ENCODE assay signal across 8 cellular contexts in the genomic region with DNA sequence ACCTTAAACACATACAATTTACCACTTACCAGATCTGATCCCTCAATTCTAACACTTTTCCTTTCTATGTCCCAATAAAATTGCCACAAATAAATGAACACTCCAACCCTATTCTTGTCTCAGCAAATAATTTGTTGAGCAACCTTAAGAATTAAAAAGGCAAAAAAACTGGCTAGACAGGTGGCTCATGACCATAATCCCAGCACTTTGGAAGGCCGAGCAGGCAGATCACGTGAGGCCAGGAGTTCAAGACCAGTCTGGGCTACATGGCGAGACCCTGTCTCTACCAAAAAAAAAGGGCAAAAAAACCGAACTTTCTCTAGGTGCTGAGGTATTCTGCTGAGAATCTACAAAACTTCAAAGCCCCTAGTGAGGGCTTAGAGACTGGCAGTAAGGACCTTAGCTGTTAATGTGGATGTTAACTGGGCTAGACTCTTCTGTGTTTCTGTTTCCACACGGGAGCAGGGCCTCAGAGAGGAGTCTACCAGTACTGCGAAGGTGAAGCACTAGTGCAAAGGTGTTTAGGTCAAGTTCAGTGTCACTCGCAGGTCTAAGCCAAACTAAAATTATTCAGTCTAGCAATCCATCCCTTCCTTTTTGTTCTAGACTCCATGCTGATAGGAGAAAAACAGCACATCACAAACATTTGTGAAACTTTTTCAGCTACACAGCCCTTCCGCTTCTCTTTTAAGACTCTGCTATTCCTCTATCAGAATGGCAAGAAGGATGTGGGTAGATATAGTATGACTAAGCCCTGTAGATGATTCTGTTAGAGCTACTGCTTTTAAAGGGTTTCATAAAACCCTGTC. TPM values are rescaled to one million over a fixed set of nuclear protein-coding genes. Genes with fewer than 3 reads are reported as not detected.
A peak's percentile ranks its signal among the peaks of the same experiment; 100 is the strongest.
DNase-seq lines count a peak whose midpoint lies in the region; ATAC-seq and FAIRE-seq lines count a peak whose summit lies in the region.

No MANE protein-coding gene starts in this region.

- H3K9me3 Mint-ChIP-seq in activated CD4-positive, alpha-beta T cell treated with anti-CD3 and anti-CD28 coated beads for 36 hours (ENCODE audit: low read depth), result no peaks in the 10 kb centered on the region
- no peaks in the 10 kb centered on the region for H3K9me3 Mint-ChIP-seq in activated naive CD8-positive, alpha-beta T cell treated with anti-CD3 and anti-CD28 coated beads for 36 hours

- H2AK5ac ChIP-seq in trophoblast cell (ENCODE audit: low read length), result no peak overlapping the region

- H4K12ac ChIP-seq in trophoblast cell (ENCODE audit: low read depth, low read length), result no peak overlapping the region

- peaks cover 60% of the 10 kb centered on the region for H3K4me1 Mint-ChIP-seq in activated CD4-positive, alpha-beta T cell treated with anti-CD3 and anti-CD28 coated beads for 36 hours
- H3K4me1 Mint-ChIP-seq in activated naive CD8-positive, alpha-beta T cell treated with anti-CD3 and anti-CD28 coated beads for 36 hours, result peaks cover 51% of the 10 kb centered on the region

- no peaks in the 10 kb centered on the region for H3K27me3 Mint-ChIP-seq in activated CD4-positive, alpha-beta T cell treated with anti-CD3 and anti-CD28 coated beads for 36 hours
- H3K27me3 Mint-ChIP-seq in activated naive CD8-positive, alpha-beta T cell treated with anti-CD3 and anti-CD28 coated beads for 36 hours, result no peaks in the 10 kb centered on the region

- no peak overlapping the region for H3K27ac ChIP-seq in trophoblast cell (ENCODE audit: low read depth, low read length)

- CTCF ChIA-PET in activated CD4-positive, alpha-beta T cell treated with anti-CD3 and anti-CD28 coated beads for 36 hours (lab: Charles Lee), result interaction anchor here (0.7 to 1.3 kb wide), 5 partner anchors 8 to 159 kb away, joined by 3 to 6 read pairs (median 3); no protein-coding TSS in a partner anchor

- H4K8ac ChIP-seq in trophoblast cell (ENCODE audit: low read depth, low read length), result no peak overlapping the region

- H3K23ac ChIP-seq in trophoblast cell (ENCODE audit: low read length), result no peak overlapping the region

- no peak overlapping the region for H3K4me2 ChIP-seq in trophoblast cell (ENCODE audit: low read length)

- H2BK12ac ChIP-seq in trophoblast cell (ENCODE audit: low read length), result no peak overlapping the region

- H2BK5ac ChIP-seq in trophoblast cell (ENCODE audit: low read depth, low read length, poor library complexity), result no peak overlapping the region

- no peak overlapping the region for H3K4me3 ChIP-seq in trophoblast cell (ENCODE audit: low read depth, low read length)

- peak overlapping the region; percentile 58 for H3K4ac ChIP-seq in trophoblast cell (ENCODE audit: low read depth, low read length)

- H3K79me2 ChIP-seq in trophoblast cell (ENCODE audit: control insufficient read depth, insufficient read depth, low read length, poor library complexity), result peaks cover 14% of the 10 kb centered on the region

- POLR2A ChIA-PET in activated CD4-positive, alpha-beta T cell treated with anti-CD3 and anti-CD28 coated beads for 36 hours (lab: Charles Lee), result interaction anchor here (0.6 to 1.4 kb wide), 7 partner anchors 9 to 730 kb away, joined by 3 to 6 read pairs (median 5); no protein-coding TSS in a partner anchor

- no peak overlapping the region for H3K18ac ChIP-seq in trophoblast cell (ENCODE audit: low read length)

- intact Hi-C loops in activated CD4-positive, alpha-beta T cell treated with anti-CD3 and anti-CD28 coated beads for 36 hours (cut with DNase I, micrococcal nuclease), result loop anchor here (1.0 to 5.0 kb wide), 8 partner anchors 16 to 610 kb away; a partner anchor contains a TSS
- intact Hi-C loops in left colon (cut with DNase I, micrococcal nuclease), result no loop called here

- H3K27me3 ChIP-seq in trophoblast cell (ENCODE audit: insufficient read depth, low read length), result no peaks in the 10 kb centered on the region

- no peaks in the 10 kb centered on the region for H3K9me3 ChIP-seq in trophoblast cell (ENCODE audit: insufficient read depth, low read depth, low read length)

- no CpG with 5 or more reads among the region's 8 CpGs for WGBS in trophoblast cell (ENCODE audit: extremely low coverage, insufficient coverage, insufficient read length)

- no peak for FAIRE-seq in HTR-8/SVneo (lab: Jason Lieb, UNC)

- peak; percentile 41 for DNase-seq in activated CD4-positive, alpha-beta T cell treated with anti-CD3 and anti-CD28 coated beads for 36 hours
- DNase-seq in activated CD4-positive, alpha-beta T cell treated with anti-CD3 and anti-CD28 coated beads, Interleukin-2, amount 50 U/mL, for 4 hours, result no peak
- DNase-seq in activated naive CD8-positive, alpha-beta T cell treated with anti-CD3 and anti-CD28 coated beads for 36 hours, result no peak
- DNase-seq in trophoblast cell, result peak in 1 of 2 donors; percentile 13
- no peak for DNase-seq in HTR-8/SVneo (ENCODE audit: insufficient read length, low spot score)
- no peak for DNase-seq in left colon
- no peak for DNase-seq in iPS-NIHi11 (ENCODE audit: low spot score)

- no peak overlapping the region for H4K91ac ChIP-seq in trophoblast cell (ENCODE audit: low read depth, low read length)

- peak overlapping the region; percentile 91 for H3K27ac Mint-ChIP-seq in activated CD4-positive, alpha-beta T cell treated with anti-CD3 and anti-CD28 coated beads for 36 hours
- H3K27ac Mint-ChIP-seq in activated naive CD8-positive, alpha-beta T cell treated with anti-CD3 and anti-CD28 coated beads for 36 hours, result peak overlapping the region; percentile 86

- H3K36me3 ChIP-seq in trophoblast cell (ENCODE audit: control insufficient read depth in 1 of 2, insufficient read depth in 2 of 2, low read length in 2 of 2), result peaks cover 3 to 6% of the 10 kb centered on the region in 2 experiments

- no peak overlapping the region for H3K14ac ChIP-seq in trophoblast cell (ENCODE audit: low read length)

- peaks cover 4% of the 10 kb centered on the region for H3K79me1 ChIP-seq in trophoblast cell (ENCODE audit: low read length)

- no peak overlapping the region for H2AFZ ChIP-seq in trophoblast cell (ENCODE audit: insufficient read depth, low read length, poor library complexity)

- peak overlapping the region; percentile 91 for H3K4me3 Mint-ChIP-seq in activated CD4-positive, alpha-beta T cell treated with anti-CD3 and anti-CD28 coated beads for 36 hours
- peak overlapping the region; percentile 97 for H3K4me3 Mint-ChIP-seq in activated naive CD8-positive, alpha-beta T cell treated with anti-CD3 and anti-CD28 coated beads for 36 hours

- peaks cover 18% of the 10 kb centered on the region for H3K36me3 Mint-ChIP-seq in activated CD4-positive, alpha-beta T cell treated with anti-CD3 and anti-CD28 coated beads for 36 hours (ENCODE audit: low read depth)
- peaks cover 26% of the 10 kb centered on the region for H3K36me3 Mint-ChIP-seq in activated naive CD8-positive, alpha-beta T cell treated with anti-CD3 and anti-CD28 coated beads for 36 hours

- no peak overlapping the region for H3K9ac ChIP-seq in trophoblast cell (ENCODE audit: low read length)

- no peak overlapping the region for H2BK120ac ChIP-seq in trophoblast cell (ENCODE audit: insufficient read depth, low read length, poor library complexity)

- ATAC-seq in activated CD4-positive, alpha-beta T cell treated with anti-CD3 and anti-CD28 coated beads for 36 hours, result peak; percentile 89
- ATAC-seq in HG03097 (IDR thresholded peaks at IDR 0.05; ENCODE audit: low FRiP score, unreplicated experiment), result peak; percentile 50
- no peak for ATAC-seq in left colon

- peaks cover 5 to 6% of the 10 kb centered on the region in 2 experiments for H3K4me1 ChIP-seq in trophoblast cell (ENCODE audit: control insufficient read depth in 1 of 2, insufficient read depth in 2 of 2, low read length in 2 of 2)

RNA-seq across cellular contexts. Expression of a gene that starts 2.6 kb away (rescaled TPM):
- total RNA-seq in activated CD4-positive, alpha-beta T cell treated with anti-CD3 and anti-CD28 coated beads for 36 hours, result 10 to 100 TPM; 22.6 TPM
- total RNA-seq in activated naive CD8-positive, alpha-beta T cell treated with anti-CD3 and anti-CD28 coated beads for 36 hours, result 10 to 100 TPM; 27.2 to 28.3 TPM
- polyA plus RNA-seq in trophoblast cell (2013), result 12.4 and 13.3 TPM in 2 replicates
- 10 to 100 TPM; 15.4 to 16.5 TPM for total RNA-seq in left colon

RNA-seq across cellular contexts. Expression of a gene that starts 2.6 kb away (rescaled TPM):
- total RNA-seq in activated CD4-positive, alpha-beta T cell treated with anti-CD3 and anti-CD28 coated beads for 36 hours, result 1 to 10 TPM; 4.9 to 5.5 TPM
- 1 to 10 TPM; 4.5 to 4.9 TPM for total RNA-seq in activated naive CD8-positive, alpha-beta T cell treated with anti-CD3 and anti-CD28 coated beads for 36 hours
- 3.2 and 3.3 TPM in 2 replicates for polyA plus RNA-seq in trophoblast cell (2013)
- 1 to 10 TPM; 6.6 to 6.8 TPM for total RNA-seq in left colon

RNA-seq across cellular contexts. Expression of a gene that starts 16.3 kb away (rescaled TPM):
- under 1 TPM; 0.87 to 0.88 TPM for total RNA-seq in activated CD4-positive, alpha-beta T cell treated with anti-CD3 and anti-CD28 coated beads for 36 hours
- total RNA-seq in activated naive CD8-positive, alpha-beta T cell treated with anti-CD3 and anti-CD28 coated beads for 36 hours, result 1 to 10 TPM; 1.6 TPM
- polyA plus RNA-seq in trophoblast cell (2013), result 5.7 and 6.3 TPM in 2 replicates
- 10 to 100 TPM in 1 of 2 donors, 1 to 10 TPM in 1; 5.5 to 10.9 TPM for total RNA-seq in left colon

RNA-seq across cellular contexts. Expression of a gene that starts 47.5 kb away (rescaled TPM):
- 10 to 100 TPM; 49.3 to 52.2 TPM for total RNA-seq in activated CD4-positive, alpha-beta T cell treated with anti-CD3 and anti-CD28 coated beads for 36 hours
- total RNA-seq in activated naive CD8-positive, alpha-beta T cell treated with anti-CD3 and anti-CD28 coated beads for 36 hours, result 10 to 100 TPM; 58.8 to 62.0 TPM
- 43.7 and 45.6 TPM in 2 replicates for polyA plus RNA-seq in trophoblast cell (2013)
- total RNA-seq in left colon, result 10 to 100 TPM; 50.4 to 70.3 TPM

RNA-seq across cellular contexts. Expression of a gene that starts 52.3 kb away (rescaled TPM):
- total RNA-seq in activated CD4-positive, alpha-beta T cell treated with anti-CD3 and anti-CD28 coated beads for 36 hours, result 10 to 100 TPM; 32.7 to 67.5 TPM
- total RNA-seq in activated naive CD8-positive, alpha-beta T cell treated with anti-CD3 and anti-CD28 coated beads for 36 hours, result 10 to 100 TPM; 70.7 to 74.0 TPM
- polyA plus RNA-seq in trophoblast cell (2013), result 39.0 and 40.4 TPM in 2 replicates
- total RNA-seq in left colon, result 10 to 100 TPM; 44.8 to 46.3 TPM

Comparison
In these comparisons a context has a peak if more than half of its experiments do, and no peak if none do; other contexts are left out.
1. intact Hi-C loops: an anchor here in activated CD4-positive, alpha-beta T cell treated with anti-CD3 and anti-CD28 coated beads for 36 hours (1.0 to 5.0 kb wide); none called in left colon.